1 cellular context compared by ENCODE assay signal in genomic region chr19:14496029-14496848, GRCh38.
TF ChIP-seq lines count a peak whose summit lies in the region.

Gene GIPC1, minus strand, starts transcription at chr19:14496127. Its CDS starts 13,151 bp downstream, at chr19:14482976.

TF ChIP-seq in HEK293, 187 proteins besides CTCF, POLR2A, EP300 and RAD21 (continued from another document):
- TF ChIP-seq ZBTB11 (tag by site-specific recombination; conservative IDR thresholded peaks at IDR 0.05; ENCODE audit: low read depth) (peak; percentile 79), ZNF140 (tag by site-specific recombination; IDR thresholded peaks at IDR 0.05) (no peak), ZIC2 (tag by site-specific recombination; IDR thresholded peaks at IDR 0.05) (peak; percentile 47; the same call in 1 of the 2 replicates), ZNF658 (tag by site-specific recombination; IDR thresholded peaks at IDR 0.05) (no peak), INSM2 (tag by site-specific recombination; IDR thresholded peaks at IDR 0.05) (peak; percentile 97), ZNF514 (tag by site-specific recombination; IDR thresholded peaks at IDR 0.05) (no peak), SP3 (tag by site-specific recombination; IDR thresholded peaks at IDR 0.05) (peak; percentile 79), ZNF785 (tag by site-specific recombination; IDR thresholded peaks at IDR 0.05) (no peak), PRDM10 (tag by site-specific recombination; IDR thresholded peaks at IDR 0.05) (peak; percentile 100), IKZF3 (tag by site-specific recombination; IDR thresholded peaks at IDR 0.05) (peak; percentile 100)
